ENCODE assay signal across 1 cellular context in the genomic region with DNA sequence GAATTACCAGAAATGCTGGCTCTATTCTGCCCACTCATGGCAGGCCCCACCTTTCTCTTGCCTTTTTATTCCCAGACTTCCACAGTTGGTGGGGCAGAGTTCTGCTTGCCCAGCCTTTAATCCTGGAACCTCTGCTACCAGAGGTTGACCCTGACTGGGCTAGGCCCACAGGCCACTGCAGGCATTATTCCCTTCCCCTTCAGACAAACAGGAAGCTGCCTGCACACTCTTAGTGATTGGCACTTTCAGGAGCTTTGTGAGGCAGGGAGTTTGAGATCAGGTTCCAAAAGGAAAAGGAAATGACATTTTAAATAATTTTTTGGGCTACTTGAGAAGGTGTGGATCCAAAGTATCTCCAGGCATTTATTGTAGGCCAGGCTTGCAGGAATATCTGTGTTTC.
TF ChIP-seq lines count a peak whose summit lies in the region.

No MANE protein-coding gene starts in this region.

TF ChIP-seq in IMR-90, 13 proteins besides CTCF, POLR2A, EP300 and RAD21 (continued from another document):
- TF ChIP-seq CEBPB (IDR thresholded peaks at IDR 0.05; ENCODE audit: low read depth, low read length) (no peak), MAFK (IDR thresholded peaks at IDR 0.05; ENCODE audit: low read depth, low read length) (no peak), RCOR1 (IDR thresholded peaks at IDR 0.05; ENCODE audit: insufficient replicate concordance, low read length) (no peak), NFE2L2 (IDR thresholded peaks at IDR 0.05; ENCODE audit: low read depth, low read length) (no peak), SMC3 (IDR thresholded peaks at IDR 0.05; ENCODE audit: low read depth, low read length) (no peak)
- TF ChIP-seq, protein P1, sequence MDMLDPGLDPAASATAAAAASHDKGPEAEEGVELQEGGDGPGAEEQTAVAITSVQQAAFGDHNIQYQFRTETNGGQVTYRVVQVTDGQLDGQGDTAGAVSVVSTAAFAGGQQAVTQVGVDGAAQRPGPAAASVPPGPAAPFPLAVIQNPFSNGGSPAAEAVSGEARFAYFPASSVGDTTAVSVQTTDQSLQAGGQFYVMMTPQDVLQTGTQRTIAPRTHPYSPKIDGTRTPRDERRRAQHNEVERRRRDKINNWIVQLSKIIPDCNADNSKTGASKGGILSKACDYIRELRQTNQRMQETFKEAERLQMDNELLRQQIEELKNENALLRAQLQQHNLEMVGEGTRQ (IDR thresholded peaks at IDR 0.05; ENCODE audit: low read depth, low read length) = no peak
